ENCODE assay signal across 8 cellular contexts in the genomic region with DNA sequence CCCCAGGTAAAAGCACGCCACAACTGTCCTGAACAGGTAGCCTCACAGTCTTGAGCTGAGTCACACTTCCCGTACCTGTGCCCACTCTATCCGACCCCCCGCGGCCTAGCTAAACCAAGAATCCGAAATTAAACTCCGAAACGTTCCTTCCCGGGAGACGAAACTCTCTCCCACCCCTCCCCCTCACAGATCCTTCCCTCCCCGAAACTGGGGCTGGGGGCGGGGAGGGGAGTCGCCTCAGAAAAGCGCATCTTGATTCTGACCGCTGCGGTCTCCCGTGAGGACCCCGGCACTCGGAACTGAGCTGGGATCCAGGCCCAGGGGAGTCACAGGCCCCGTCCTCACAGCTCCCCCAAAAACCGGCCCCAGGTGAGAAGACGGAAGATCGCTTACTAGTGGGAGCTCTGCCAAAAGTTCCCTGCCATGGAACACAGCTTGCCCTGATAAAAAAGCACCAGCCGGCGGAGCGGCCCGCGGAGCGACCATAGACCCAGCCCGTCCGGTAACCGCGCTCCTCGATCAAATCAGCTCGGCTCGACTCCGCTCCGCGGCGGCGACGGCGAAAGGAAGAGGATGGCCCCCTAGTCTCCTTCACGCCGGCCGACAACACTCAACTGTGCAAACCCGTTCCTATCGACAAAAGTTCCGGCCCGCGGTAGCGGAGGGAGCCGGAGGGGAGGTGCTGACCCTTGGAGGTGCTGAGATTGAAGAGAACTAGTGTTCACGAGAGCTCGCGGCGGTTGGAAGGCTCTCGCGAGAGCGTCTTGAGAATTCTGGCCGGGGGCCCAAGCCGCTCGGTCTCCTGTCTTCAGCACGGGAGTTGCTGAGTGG. TPM values are rescaled to one million over a fixed set of nuclear protein-coding genes. Genes with fewer than 3 reads are reported as not detected.
DNase-seq lines count a peak whose midpoint lies in the region; FAIRE-seq and TF ChIP-seq lines count a peak whose summit lies in the region.

A gene with protein sequence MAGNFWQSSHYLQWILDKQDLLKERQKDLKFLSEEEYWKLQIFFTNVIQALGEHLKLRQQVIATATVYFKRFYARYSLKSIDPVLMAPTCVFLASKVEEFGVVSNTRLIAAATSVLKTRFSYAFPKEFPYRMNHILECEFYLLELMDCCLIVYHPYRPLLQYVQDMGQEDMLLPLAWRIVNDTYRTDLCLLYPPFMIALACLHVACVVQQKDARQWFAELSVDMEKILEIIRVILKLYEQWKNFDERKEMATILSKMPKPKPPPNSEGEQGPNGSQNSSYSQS (minus strand): TSS at position 558 of the 831 bp plus-strand sequence. CDS start 133 bp downstream, at position 425.

- peak within 1 kb of the TSS; percentile 97 for H3K4me3 Mint-ChIP-seq in neural crest cell

- H3K27ac ChIP-seq in stomach smooth muscle (ENCODE audit: low read length) = peak within 1 kb of the TSS; percentile 58

- TF ChIP-seq CTCF in foreskin fibroblast (IDR thresholded peaks at IDR 0.05; ENCODE audit: low read depth, low read length) (no peak), neural crest cell (conservative IDR thresholded peaks at IDR 0.05) (no peak)

- peaks cover 22% of the 10 kb centered on the region for H3K4me1 Mint-ChIP-seq in neural crest cell

- H3K27me3 Mint-ChIP-seq in neural crest cell (ENCODE audit: low read depth) = peaks cover 5% of the 10 kb centered on the region

- no peaks in the 10 kb centered on the region for H3K27me3 ChIP-seq in stomach smooth muscle (ENCODE audit: control insufficient read depth in 1 of 2, insufficient read depth in 2 of 2, low read length in 2 of 2)

- H3K36me3 ChIP-seq in stomach smooth muscle (ENCODE audit: control insufficient read depth in 2 of 2, insufficient read depth in 2 of 2, low read length in 2 of 2) = no peaks in the 10 kb centered on the region

- peaks cover 4% of the 10 kb centered on the region for H3K36me3 Mint-ChIP-seq in neural crest cell (ENCODE audit: low read depth)

- H3K9ac ChIP-seq in stomach smooth muscle (ENCODE audit: low read length in 2 of 2) = peak within 1 kb of the TSS; percentile 91 to 99

- peak; percentile 99 for DNase-seq in ELF-1 (ENCODE audit: low read depth, low spot score)
- peak; percentile 70 for DNase-seq in H54 (ENCODE audit: insufficient read length, low spot score)
- DNase-seq in M059J (ENCODE audit: low read depth) = peak; percentile 92
- DNase-seq in SIG-M5 (lab: John Stamatoyannopoulos, UW) = peak; percentile 30
- DNase-seq in activated gamma-delta T cell treated with Interleukin-2 at 50 U/mL for 16 hours = peak; percentile 85
- DNase-seq in foreskin fibroblast = peak; percentile 94 to 97
- DNase-seq in neural crest cell (ENCODE audit: low read depth, low spot score) = peak; percentile 94

- peak within 1 kb of the TSS; percentile 97 for H3K27ac Mint-ChIP-seq in neural crest cell (ENCODE audit: unreplicated experiment)

- H3K9me3 ChIP-seq in stomach smooth muscle (ENCODE audit: control insufficient read depth in 2 of 2, low read length in 2 of 2) = no peaks in the 10 kb centered on the region

- FAIRE-seq in H54 (lab: Jason Lieb, UNC) = peak; percentile 93

- H3K9me3 Mint-ChIP-seq in neural crest cell = peaks cover 6% of the 10 kb centered on the region

- H3K4me3 ChIP-seq in foreskin fibroblast (ENCODE audit: low read depth in 1 of 2, low read length in 2 of 2) (peak within 1 kb of the TSS; percentile 96 to 99), stomach smooth muscle (ENCODE audit: low read length in 2 of 2) (peak within 1 kb of the TSS; percentile 93 to 98)

- peak; percentile 79 for TF ChIP-seq POLR2A in H54 (IDR thresholded peaks at IDR 0.05; ENCODE audit: low read depth, low read length)

- H3K4me1 ChIP-seq in stomach smooth muscle (ENCODE audit: control insufficient read depth, insufficient read depth, low read length) = no peaks in the 10 kb centered on the region

RNA-seq across cellular contexts. Expression of the gene that starts here (rescaled TPM):
- total RNA-seq in M059J (2014; rRNA removed; shearing (Covaris generic)) = 86.0 and 103 TPM in 2 replicates
- total RNA-seq in neural crest cell = 45.5 and 56.4 TPM in 2 replicates

Comparison
In these comparisons a context has a peak if more than half of its experiments do, and no peak if none do; other contexts are left out.
1. Peak in every context shown above with its lines: DNase-seq, H3K4me3 ChIP-seq and H3K27ac ChIP-seq.
2. DNase-seq: peak in every context shown above with its lines; median percentile 99 in ELF-1; 96 in foreskin fibroblast; 94 in neural crest cell; 92 in M059J; 85 in activated gamma-delta T cell treated with Interleukin-2 at 50 U/mL for 16 hours; 70 in H54; 30 in SIG-M5.